1 cellular context compared by ENCODE assay signal in genomic region chr1:236524142-236524891, GRCh38.
TF ChIP-seq lines count a peak whose summit lies in the region.

No MANE protein-coding gene starts in this region.

TF ChIP-seq in HEK293, 187 proteins besides CTCF, POLR2A, EP300 and RAD21 (continued from another document and continues in another):
- TF ChIP-seq, protein P1, sequence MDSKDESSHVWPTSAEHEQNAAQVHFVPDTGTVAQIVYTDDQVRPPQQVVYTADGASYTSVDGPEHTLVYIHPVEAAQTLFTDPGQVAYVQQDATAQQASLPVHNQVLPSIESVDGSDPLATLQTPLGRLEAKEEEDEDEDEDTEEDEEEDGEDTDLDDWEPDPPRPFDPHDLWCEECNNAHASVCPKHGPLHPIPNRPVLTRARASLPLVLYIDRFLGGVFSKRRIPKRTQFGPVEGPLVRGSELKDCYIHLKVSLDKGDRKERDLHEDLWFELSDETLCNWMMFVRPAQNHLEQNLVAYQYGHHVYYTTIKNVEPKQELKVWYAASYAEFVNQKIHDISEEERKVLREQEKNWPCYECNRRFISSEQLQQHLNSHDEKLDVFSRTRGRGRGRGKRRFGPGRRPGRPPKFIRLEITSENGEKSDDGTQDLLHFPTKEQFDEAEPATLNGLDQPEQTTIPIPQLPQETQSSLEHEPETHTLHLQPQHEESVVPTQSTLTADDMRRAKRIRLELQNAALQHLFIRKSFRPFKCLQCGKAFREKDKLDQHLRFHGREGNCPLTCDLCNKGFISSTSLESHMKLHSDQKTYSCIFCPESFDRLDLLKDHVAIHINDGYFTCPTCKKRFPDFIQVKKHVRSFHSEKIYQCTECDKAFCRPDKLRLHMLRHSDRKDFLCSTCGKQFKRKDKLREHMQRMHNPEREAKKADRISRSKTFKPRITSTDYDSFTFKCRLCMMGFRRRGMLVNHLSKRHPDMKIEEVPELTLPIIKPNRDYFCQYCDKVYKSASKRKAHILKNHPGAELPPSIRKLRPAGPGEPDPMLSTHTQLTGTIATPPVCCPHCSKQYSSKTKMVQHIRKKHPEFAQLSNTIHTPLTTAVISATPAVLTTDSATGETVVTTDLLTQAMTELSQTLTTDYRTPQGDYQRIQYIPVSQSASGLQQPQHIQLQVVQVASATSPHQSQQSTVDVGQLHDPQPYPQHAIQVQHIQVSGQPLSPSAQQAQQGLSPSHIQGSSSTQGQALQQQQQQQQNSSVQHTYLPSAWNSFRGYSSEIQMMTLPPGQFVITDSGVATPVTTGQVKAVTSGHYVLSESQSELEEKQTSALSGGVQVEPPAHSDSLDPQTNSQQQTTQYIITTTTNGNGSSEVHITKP (tag by site-specific recombination; IDR thresholded peaks at IDR 0.05), result no peak; the same call in 1 of the 2 replicates
- TF ChIP-seq ZFP41 (tag by site-specific recombination; IDR thresholded peaks at IDR 0.05; ENCODE audit: borderline replicate concordance) (no peak), ZNF202 (tag by site-specific recombination; IDR thresholded peaks at IDR 0.05; ENCODE audit: borderline replicate concordance) (no peak), ZNF266 (tag by site-specific recombination; IDR thresholded peaks at IDR 0.05; ENCODE audit: low read depth) (no peak), GFI1B (tag by site-specific recombination; IDR thresholded peaks at IDR 0.05) (peak; percentile 71; the same call in 1 of the 2 replicates), ZNF513 (tag by site-specific recombination; IDR thresholded peaks at IDR 0.05) (no peak), ZXDB (tag by site-specific recombination; IDR thresholded peaks at IDR 0.05) (peak; percentile 45), IKZF3 (tag by site-specific recombination; IDR thresholded peaks at IDR 0.05) (peak; percentile 85), ZNF792 (tag by site-specific recombination; IDR thresholded peaks at IDR 0.05) (0 out of 2 replicates have a peak, but pooled peaks have one; percentile 53), ZNF175 (tag by site-specific recombination; IDR thresholded peaks at IDR 0.05) (no peak), ZNF112 (tag by site-specific recombination; IDR thresholded peaks at IDR 0.05) (no peak), ZNF354C (tag by site-specific recombination; IDR thresholded peaks at IDR 0.05; ENCODE audit: borderline replicate concordance, low read depth) (no peak), ZNF629 (tag by site-specific recombination; IDR thresholded peaks at IDR 0.05) (peak; percentile 84), ZSCAN23 (tag by site-specific recombination; IDR thresholded peaks at IDR 0.05) (peak; percentile 8; the same call in 1 of the 2 replicates), ZNF239 (tag by site-specific recombination; IDR thresholded peaks at IDR 0.05) (no peak), ZNF391 (tag by site-specific recombination; IDR thresholded peaks at IDR 0.05; ENCODE audit: borderline replicate concordance, low read depth) (0 out of 2 replicates have a peak, but pooled peaks have one; percentile 12), ZNF157 (tag by site-specific recombination; IDR thresholded peaks at IDR 0.05) (no peak), ZNF624 (tag by site-specific recombination; IDR thresholded peaks at IDR 0.05) (0 out of 2 replicates have a peak, but pooled peaks have one; percentile 3), SCRT1 (tag by site-specific recombination; IDR thresholded peaks at IDR 0.05; ENCODE audit: borderline replicate concordance) (no peak), ZNF600 (tag by site-specific recombination; IDR thresholded peaks at IDR 0.05) (0 out of 2 replicates have a peak, but pooled peaks have one; percentile 3), ZBTB17 (tag by site-specific recombination; IDR thresholded peaks at IDR 0.05) (peak; percentile 90), ZNF660 (tag by site-specific recombination; IDR thresholded peaks at IDR 0.05) (peak; percentile 75), GLI4 (tag by site-specific recombination; IDR thresholded peaks at IDR 0.05) (peak; percentile 3; the same call in 1 of the 2 replicates), ZNF514 (tag by site-specific recombination; IDR thresholded peaks at IDR 0.05) (no peak), OVOL3 (tag by site-specific recombination; IDR thresholded peaks at IDR 0.05) (no peak), KLF10 (tag by site-specific recombination; IDR thresholded peaks at IDR 0.05) (peak; percentile 62; the same call in 1 of the 2 replicates), ZNF555 (tag by site-specific recombination; conservative IDR thresholded peaks at IDR 0.05) (no peak), ZNF645 (tag by site-specific recombination; IDR thresholded peaks at IDR 0.05) (no peak), ZNF621 (tag by site-specific recombination; IDR thresholded peaks at IDR 0.05) (no peak), ZNF501 (tag by site-specific recombination; IDR thresholded peaks at IDR 0.05) (peak; percentile 89; the same call in 1 of the 2 replicates), SCRT2 (tag by site-specific recombination; IDR thresholded peaks at IDR 0.05) (0 out of 2 replicates have a peak, but pooled peaks have one; percentile 30), ZNF571 (tag by site-specific recombination; IDR thresholded peaks at IDR 0.05) (no peak), ZSCAN30 (tag by site-specific recombination; IDR thresholded peaks at IDR 0.05) (peak; percentile 98), ZNF626 (tag by site-specific recombination; IDR thresholded peaks at IDR 0.05) (no peak), ZNF558 (tag by site-specific recombination; IDR thresholded peaks at IDR 0.05) (no peak), TSHZ1 (tag by site-specific recombination; IDR thresholded peaks at IDR 0.05; ENCODE audit: borderline replicate concordance) (peak; percentile 68), ZNF670 (tag by site-specific recombination; IDR thresholded peaks at IDR 0.05; ENCODE audit: low read depth) (no peak), PBX3 (CRISPR knock-in tag; IDR thresholded peaks at IDR 0.05) (0 out of 2 replicates have a peak, but pooled peaks have one; percentile 1), ZBTB21 (tag by site-specific recombination; IDR thresholded peaks at IDR 0.05) (peak; percentile 62), MZF1 (tag by site-specific recombination; IDR thresholded peaks at IDR 0.05; ENCODE audit: borderline replicate concordance) (peak; percentile 17; the same call in 1 of the 2 replicates), ZNF366 (tag by site-specific recombination; conservative IDR thresholded peaks at IDR 0.05) (peak; percentile 63), ZNF223 (tag by site-specific recombination; IDR thresholded peaks at IDR 0.05) (no peak)
- TF ChIP-seq, protein P2, sequence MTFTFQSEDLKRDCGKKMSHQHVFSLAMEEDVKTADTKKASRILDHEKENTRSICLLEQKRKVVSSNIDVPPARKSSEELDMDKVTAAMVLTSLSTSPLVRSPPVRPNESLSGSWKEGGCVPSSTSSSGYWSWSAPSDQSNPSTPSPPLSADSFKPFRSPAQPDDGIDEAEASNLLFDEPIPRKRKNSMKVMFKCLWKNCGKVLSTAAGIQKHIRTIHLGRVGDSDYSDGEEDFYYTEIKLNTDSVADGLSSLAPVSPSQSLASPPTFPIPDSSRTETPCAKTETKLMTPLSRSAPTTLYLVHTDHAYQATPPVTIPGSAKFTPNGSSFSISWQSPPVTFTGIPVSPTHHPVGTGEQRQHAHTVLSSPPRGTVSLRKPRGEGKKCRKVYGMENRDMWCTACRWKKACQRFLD (tag by site-specific recombination; IDR thresholded peaks at IDR 0.05), result no peak
- TF ChIP-seq, protein P3, sequence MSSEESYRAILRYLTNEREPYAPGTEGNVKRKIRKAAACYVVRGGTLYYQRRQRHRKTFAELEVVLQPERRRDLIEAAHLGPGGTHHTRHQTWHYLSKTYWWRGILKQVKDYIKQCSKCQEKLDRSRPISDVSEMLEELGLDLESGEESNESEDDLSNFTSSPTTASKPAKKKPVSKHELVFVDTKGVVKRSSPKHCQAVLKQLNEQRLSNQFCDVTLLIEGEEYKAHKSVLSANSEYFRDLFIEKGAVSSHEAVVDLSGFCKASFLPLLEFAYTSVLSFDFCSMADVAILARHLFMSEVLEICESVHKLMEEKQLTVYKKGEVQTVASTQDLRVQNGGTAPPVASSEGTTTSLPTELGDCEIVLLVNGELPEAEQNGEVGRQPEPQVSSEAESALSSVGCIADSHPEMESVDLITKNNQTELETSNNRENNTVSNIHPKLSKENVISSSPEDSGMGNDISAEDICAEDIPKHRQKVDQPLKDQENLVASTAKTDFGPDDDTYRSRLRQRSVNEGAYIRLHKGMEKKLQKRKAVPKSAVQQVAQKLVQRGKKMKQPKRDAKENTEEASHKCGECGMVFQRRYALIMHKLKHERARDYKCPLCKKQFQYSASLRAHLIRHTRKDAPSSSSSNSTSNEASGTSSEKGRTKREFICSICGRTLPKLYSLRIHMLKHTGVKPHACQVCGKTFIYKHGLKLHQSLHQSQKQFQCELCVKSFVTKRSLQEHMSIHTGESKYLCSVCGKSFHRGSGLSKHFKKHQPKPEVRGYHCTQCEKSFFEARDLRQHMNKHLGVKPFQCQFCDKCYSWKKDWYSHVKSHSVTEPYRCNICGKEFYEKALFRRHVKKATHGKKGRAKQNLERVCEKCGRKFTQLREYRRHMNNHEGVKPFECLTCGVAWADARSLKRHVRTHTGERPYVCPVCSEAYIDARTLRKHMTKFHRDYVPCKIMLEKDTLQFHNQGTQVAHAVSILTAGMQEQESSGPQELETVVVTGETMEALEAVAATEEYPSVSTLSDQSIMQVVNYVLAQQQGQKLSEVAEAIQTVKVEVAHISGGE (tag by site-specific recombination; conservative IDR thresholded peaks at IDR 0.05; ENCODE audit: low read depth), result peak; percentile 83
- TF ChIP-seq, protein P4, sequence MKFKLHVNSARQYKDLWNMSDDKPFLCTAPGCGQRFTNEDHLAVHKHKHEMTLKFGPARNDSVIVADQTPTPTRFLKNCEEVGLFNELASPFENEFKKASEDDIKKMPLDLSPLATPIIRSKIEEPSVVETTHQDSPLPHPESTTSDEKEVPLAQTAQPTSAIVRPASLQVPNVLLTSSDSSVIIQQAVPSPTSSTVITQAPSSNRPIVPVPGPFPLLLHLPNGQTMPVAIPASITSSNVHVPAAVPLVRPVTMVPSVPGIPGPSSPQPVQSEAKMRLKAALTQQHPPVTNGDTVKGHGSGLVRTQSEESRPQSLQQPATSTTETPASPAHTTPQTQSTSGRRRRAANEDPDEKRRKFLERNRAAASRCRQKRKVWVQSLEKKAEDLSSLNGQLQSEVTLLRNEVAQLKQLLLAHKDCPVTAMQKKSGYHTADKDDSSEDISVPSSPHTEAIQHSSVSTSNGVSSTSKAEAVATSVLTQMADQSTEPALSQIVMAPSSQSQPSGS (tag by site-specific recombination; IDR thresholded peaks at IDR 0.05; ENCODE audit: low read depth), result peak; percentile 54; the same call in 1 of the 2 replicates
- TF ChIP-seq, protein P5, sequence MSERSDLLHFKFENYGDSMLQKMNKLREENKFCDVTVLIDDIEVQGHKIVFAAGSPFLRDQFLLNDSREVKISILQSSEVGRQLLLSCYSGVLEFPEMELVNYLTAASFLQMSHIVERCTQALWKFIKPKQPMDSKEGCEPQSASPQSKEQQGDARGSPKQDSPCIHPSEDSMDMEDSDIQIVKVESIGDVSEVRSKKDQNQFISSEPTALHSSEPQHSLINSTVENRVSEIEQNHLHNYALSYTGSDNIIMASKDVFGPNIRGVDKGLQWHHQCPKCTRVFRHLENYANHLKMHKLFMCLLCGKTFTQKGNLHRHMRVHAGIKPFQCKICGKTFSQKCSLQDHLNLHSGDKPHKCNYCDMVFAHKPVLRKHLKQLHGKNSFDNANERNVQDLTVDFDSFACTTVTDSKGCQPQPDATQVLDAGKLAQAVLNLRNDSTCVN (tag by site-specific recombination; optimal IDR thresholded peaks at IDR 0.05), result peak; percentile 50
